15 cellular contexts compared by ENCODE assay signal in genomic region chr2:14235667-14236066, GRCh38.
A peak's percentile ranks its signal among the peaks of the same experiment; 100 is the strongest.
DNase-seq lines count a peak whose midpoint lies in the region; ATAC-seq, FAIRE-seq and TF ChIP-seq lines count a peak whose summit lies in the region.
"Had no signal": no experiment of that assay in that cellular context is flagged by ENCODE, and none has a peak within 500 bp of the region (broad histone marks: within the 10 kb centered on the region; RNA-seq: fewer than 3 reads in every experiment).

No MANE protein-coding gene starts in this region.

- H3K18ac ChIP-seq in H1 (ENCODE audit: extremely low read depth, low read length): no peak overlapping the region

- no peak overlapping the region for H3K56ac ChIP-seq in H1 (replicated peaks; ENCODE audit: insufficient read length, low read depth, low read length)

- TF ChIP-seq POLR2A in H1 (IDR thresholded peaks at IDR 0.05; ENCODE audit: control extremely low read depth in 1 of 2, low read depth in 2 of 2, low read length in 2 of 2): no peak

- no peak overlapping the region for H3K23ac ChIP-seq in H1 (ENCODE audit: insufficient read length)

- H2BK15ac ChIP-seq in H1 (ENCODE audit: low read length): no peak overlapping the region

- peaks cover 14% of the 10 kb centered on the region for H3K4me1 ChIP-seq in OCI-LY3 (ENCODE audit: low read length)
- peaks cover 0 to 11% (median 8%) of the 10 kb centered on the region in 4 experiments; a peak in 5 of 7 replicates for H3K4me1 ChIP-seq in H1 (replicated peaks in 1 of 4; ENCODE audit: control insufficient read depth in 3 of 4, insufficient read depth in 4 of 4, low read length in 3 of 4)
- H3K4me1 ChIP-seq: Caco-2 had no signal

- H3K14ac ChIP-seq in H1 (ENCODE audit: insufficient read length): no peak overlapping the region

- no peak overlapping the region for H4K91ac ChIP-seq in H1 (replicated peaks; ENCODE audit: insufficient read length, low read length)

- no peak for TF ChIP-seq RAD21 in H1 (IDR thresholded peaks at IDR 0.05 in 1 of 2, conservative IDR thresholded peaks at IDR 0.05 in 1 of 2; ENCODE audit: low read depth in 2 of 2, low read length in 2 of 2)

- H2AFZ ChIP-seq in OCI-LY3 (ENCODE audit: low read depth, low read length): peak overlapping the region; percentile 31; the same call in 1 of the 2 replicates
- no peak overlapping the region for H2AFZ ChIP-seq in H1 (ENCODE audit: low read length)
- H2AFZ ChIP-seq: GM23248 had no signal

- no peak overlapping the region for H4K5ac ChIP-seq in H1 (ENCODE audit: insufficient read length, low read depth, low read length)

- H2BK20ac ChIP-seq in H1 (ENCODE audit: low read length): no peak overlapping the region

- CTCF ChIA-PET in H1 (lab: Charles Lee; ENCODE audit: partially characterized antibody): no interaction called here

- POLR2A ChIA-PET in H1 (lab: Charles Lee; ENCODE audit: partially characterized antibody): no interaction called here

- no peak overlapping the region for H3K4me3 ChIP-seq in OCI-LY3 (ENCODE audit: low read length)
- no peak overlapping the region for H3K4me3 ChIP-seq in H1 (ENCODE audit: extremely low read depth in 1 of 4, insufficient read depth in 2 of 4, low read depth in 3 of 4, low read length in 4 of 4)
- H3K4me3 ChIP-seq: GM23248 had no signal

- in situ Hi-C loops in KBM-7 (cut with MboI; ENCODE audit: low pct_unique_long_range_greater_than_20kb, low sequenced_read_pairs): no loop called here

- no peak overlapping the region for H3K27ac ChIP-seq in OCI-LY3 (ENCODE audit: low read length)
- no peak overlapping the region for H3K27ac ChIP-seq in H1 (ENCODE audit: low read depth, low read length)
- H3K27ac ChIP-seq: GM23248 had no signal

- H3K4me2 ChIP-seq in OCI-LY3 (ENCODE audit: low read length) (peak overlapping the region; percentile 41), H1 (ENCODE audit: insufficient read depth in 1 of 2, low read depth in 2 of 2, low read length in 2 of 2) (no peak overlapping the region)

- peak; percentile 35 for DNase-seq in CMK (ENCODE audit: low read depth)
- peak; percentile 36 for DNase-seq in KBM-7
- no peak for DNase-seq in H1 (ENCODE audit: low read depth in 1 of 2, low spot score in 2 of 2)
- no peak for DNase-seq in SW 1271 (lab: John Stamatoyannopoulos, UW)
- no peak for DNase-seq in DMS 273 treated with DMSO at 0.1 percent for 48 hours (lab: John Stamatoyannopoulos, UW)
- DNase-seq: Caco-2, EL, GM23248, NCI-H1092, NCI-H146, NCI-H2081 treated with DMSO at 0.1 percent for 48 hours, NCI-H510A, NCI-H774 had no signal

- H3K9me3 ChIP-seq in OCI-LY3 (ENCODE audit: insufficient read depth, low read length) (no peaks in the 10 kb centered on the region), H1 (ENCODE audit: insufficient read depth in 2 of 2, low read depth in 1 of 2, low read length in 1 of 2) (no peaks in the 10 kb centered on the region)
- H3K9me3 ChIP-seq: Caco-2 had no signal

- H4K20me1 ChIP-seq in OCI-LY3 (ENCODE audit: insufficient read depth, low read length) (no peaks in the 10 kb centered on the region), H1 (replicated peaks in 1 of 2; ENCODE audit: control insufficient read depth in 1 of 2, insufficient read depth in 2 of 2, low read length in 2 of 2) (no peaks in the 10 kb centered on the region)

- no peak overlapping the region for H3K4ac ChIP-seq in H1 (replicated peaks; ENCODE audit: insufficient read length, low read depth, low read length)

- H3K79me1 ChIP-seq in H1 (ENCODE audit: low read depth, low read length): no peaks in the 10 kb centered on the region

- H4K8ac ChIP-seq in H1 (ENCODE audit: extremely low read depth, insufficient read depth, low read length): no peak overlapping the region

- H2BK12ac ChIP-seq in H1 (ENCODE audit: low read depth, low read length): peak overlapping the region; percentile 6; the same call in 1 of the 2 replicates

- H3K9ac ChIP-seq in OCI-LY3 (ENCODE audit: low read length) (no peak overlapping the region), H1 (replicated peaks in 1 of 4; ENCODE audit: extremely low read depth in 1 of 4, low read depth in 3 of 4, low read length in 3 of 4) (no peak overlapping the region)
- H3K9ac ChIP-seq: GM23248 had no signal

- H3K36me3 ChIP-seq in OCI-LY3 (replicated peaks; ENCODE audit: low read depth, low read length) (no peaks in the 10 kb centered on the region), H1 (ENCODE audit: control insufficient read depth in 2 of 4, insufficient read depth in 4 of 4, low read length in 3 of 4) (no peaks in the 10 kb centered on the region)

- no peak for TF ChIP-seq CTCF in OCI-LY3 (IDR thresholded peaks at IDR 0.05; ENCODE audit: low read depth, low read length)
- no peak for TF ChIP-seq CTCF in H1 (IDR thresholded peaks at IDR 0.05; ENCODE audit: control extremely low read depth in 1 of 3, insufficient read depth in 1 of 3, low read depth in 1 of 3, low read length in 3 of 3)

- WGBS in H1 (ENCODE audit: extremely low coverage in 1 of 2, insufficient coverage in 1 of 2, insufficient read length in 1 of 2, insufficient replicate concordance in 2 of 2, low coverage in 1 of 2, low lambda C conversion rate in 2 of 2, missing lambda C conversion rate in 1 of 2), 2 experiments: 94% methylated on average over 3 of the region's 3 CpGs; no CpG with 5 or more reads in 1 of the 2 experiments

- no peak for TF ChIP-seq EP300 in H1 (IDR thresholded peaks at IDR 0.05; ENCODE audit: borderline replicate concordance in 1 of 2, low read depth in 2 of 2, low read length in 2 of 2)

- H3K23me2 ChIP-seq in H1 (ENCODE audit: low read depth, low read length): no peaks in the 10 kb centered on the region

- no peak for FAIRE-seq in H1 (lab: Jason Lieb, UNC)

- ATAC-seq in HG03045 (IDR thresholded peaks at IDR 0.05; ENCODE audit: unreplicated experiment): no peak

- no peaks in the 10 kb centered on the region for H3K27me3 ChIP-seq in OCI-LY3 (ENCODE audit: low read depth, low read length)
- peaks cover 0 to 5% (median 0%) of the 10 kb centered on the region in 4 experiments; a peak in 2 of 7 replicates for H3K27me3 ChIP-seq in H1 (replicated peaks in 1 of 4; ENCODE audit: control insufficient read depth in 3 of 4, extremely low read depth in 1 of 4, insufficient read depth in 3 of 4, low read length in 3 of 4)

- no peak overlapping the region for H2BK120ac ChIP-seq in H1 (replicated peaks; ENCODE audit: low read depth, low read length)

- H2AK5ac ChIP-seq in H1 (ENCODE audit: low read depth, low read length): no peak overlapping the region

- no peaks in the 10 kb centered on the region for H3K79me2 ChIP-seq in OCI-LY3 (ENCODE audit: low read length)
- no peaks in the 10 kb centered on the region for H3K79me2 ChIP-seq in H1 (ENCODE audit: control insufficient read depth in 1 of 2, insufficient read depth in 2 of 2, low read length in 2 of 2)

- H2BK5ac ChIP-seq in H1 (ENCODE audit: low read depth, low read length): no peak overlapping the region

TF ChIP-seq in H1, 55 proteins besides CTCF, POLR2A, EP300 and RAD21:
- TF ChIP-seq, protein P1, sequence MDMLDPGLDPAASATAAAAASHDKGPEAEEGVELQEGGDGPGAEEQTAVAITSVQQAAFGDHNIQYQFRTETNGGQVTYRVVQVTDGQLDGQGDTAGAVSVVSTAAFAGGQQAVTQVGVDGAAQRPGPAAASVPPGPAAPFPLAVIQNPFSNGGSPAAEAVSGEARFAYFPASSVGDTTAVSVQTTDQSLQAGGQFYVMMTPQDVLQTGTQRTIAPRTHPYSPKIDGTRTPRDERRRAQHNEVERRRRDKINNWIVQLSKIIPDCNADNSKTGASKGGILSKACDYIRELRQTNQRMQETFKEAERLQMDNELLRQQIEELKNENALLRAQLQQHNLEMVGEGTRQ (IDR thresholded peaks at IDR 0.05; ENCODE audit: low read length): no peak
- TF ChIP-seq BRCA1 (IDR thresholded peaks at IDR 0.05; ENCODE audit: low read depth, low read length) (no peak), GABPA (IDR thresholded peaks at IDR 0.05; ENCODE audit: borderline replicate concordance, insufficient read depth, low read length) (no peak), SP2 (IDR thresholded peaks at IDR 0.05; ENCODE audit: low read length) (no peak), NRF1 (IDR thresholded peaks at IDR 0.05; ENCODE audit: low read depth, low read length) (no peak), YY1 (IDR thresholded peaks at IDR 0.05; ENCODE audit: low read depth, low read length) (no peak), KDM4A (IDR thresholded peaks at IDR 0.05; ENCODE audit: low read depth, low read length, severe bottlenecking) (no peak), E2F6 (IDR thresholded peaks at IDR 0.05) (no peak), SRF (IDR thresholded peaks at IDR 0.05; ENCODE audit: low read depth, low read length) (no peak), TBP (IDR thresholded peaks at IDR 0.05; ENCODE audit: low read depth, low read length) (no peak), EZH2 (IDR thresholded peaks at IDR 0.05; ENCODE audit: low read depth, low read length, severe bottlenecking) (no peak), TCF12 (IDR thresholded peaks at IDR 0.05; ENCODE audit: low read depth, low read length) (no peak)

Comparison
In these comparisons a context has a peak if more than half of its experiments do, and no peak if none do; other contexts are left out.
1. DNase-seq: peak in CMK (single experiment) and KBM-7 (single experiment); none in H1 (0 of 2), SW 1271 (0 of 2) and DMS 273 treated with DMSO at 0.1 percent for 48 hours (single experiment).